ENCODE assay signal across 1 cellular context in genomic region chr2:72859831-72860262, GRCh38.
TF ChIP-seq lines count a peak whose summit lies in the region.

No MANE protein-coding gene starts in this region.

TF ChIP-seq in SK-N-SH treated with all-trans-retinoic acid at 6 μM for 48 hours, 23 proteins besides CTCF, POLR2A, EP300 and RAD21 (continued from another document):
- TF ChIP-seq, protein P1, sequence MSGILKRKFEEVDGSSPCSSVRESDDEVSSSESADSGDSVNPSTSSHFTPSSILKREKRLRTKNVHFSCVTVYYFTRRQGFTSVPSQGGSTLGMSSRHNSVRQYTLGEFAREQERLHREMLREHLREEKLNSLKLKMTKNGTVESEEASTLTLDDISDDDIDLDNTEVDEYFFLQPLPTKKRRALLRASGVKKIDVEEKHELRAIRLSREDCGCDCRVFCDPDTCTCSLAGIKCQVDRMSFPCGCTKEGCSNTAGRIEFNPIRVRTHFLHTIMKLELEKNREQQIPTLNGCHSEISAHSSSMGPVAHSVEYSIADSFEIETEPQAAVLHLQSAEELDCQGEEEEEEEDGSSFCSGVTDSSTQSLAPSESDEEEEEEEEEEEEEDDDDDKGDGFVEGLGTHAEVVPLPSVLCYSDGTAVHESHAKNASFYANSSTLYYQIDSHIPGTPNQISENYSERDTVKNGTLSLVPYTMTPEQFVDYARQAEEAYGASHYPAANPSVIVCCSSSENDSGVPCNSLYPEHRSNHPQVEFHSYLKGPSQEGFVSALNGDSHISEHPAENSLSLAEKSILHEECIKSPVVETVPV (CRISPR knock-in tag; IDR thresholded peaks at IDR 0.05), result no peak
- TF ChIP-seq PPARA (CRISPR knock-in tag; IDR thresholded peaks at IDR 0.05; ENCODE audit: borderline replicate concordance) (no peak), TCF4 (CRISPR knock-in tag; IDR thresholded peaks at IDR 0.05; ENCODE audit: borderline replicate concordance) (no peak), ZC3H10 (CRISPR knock-in tag; IDR thresholded peaks at IDR 0.05) (no peak)
- TF ChIP-seq, protein P2, sequence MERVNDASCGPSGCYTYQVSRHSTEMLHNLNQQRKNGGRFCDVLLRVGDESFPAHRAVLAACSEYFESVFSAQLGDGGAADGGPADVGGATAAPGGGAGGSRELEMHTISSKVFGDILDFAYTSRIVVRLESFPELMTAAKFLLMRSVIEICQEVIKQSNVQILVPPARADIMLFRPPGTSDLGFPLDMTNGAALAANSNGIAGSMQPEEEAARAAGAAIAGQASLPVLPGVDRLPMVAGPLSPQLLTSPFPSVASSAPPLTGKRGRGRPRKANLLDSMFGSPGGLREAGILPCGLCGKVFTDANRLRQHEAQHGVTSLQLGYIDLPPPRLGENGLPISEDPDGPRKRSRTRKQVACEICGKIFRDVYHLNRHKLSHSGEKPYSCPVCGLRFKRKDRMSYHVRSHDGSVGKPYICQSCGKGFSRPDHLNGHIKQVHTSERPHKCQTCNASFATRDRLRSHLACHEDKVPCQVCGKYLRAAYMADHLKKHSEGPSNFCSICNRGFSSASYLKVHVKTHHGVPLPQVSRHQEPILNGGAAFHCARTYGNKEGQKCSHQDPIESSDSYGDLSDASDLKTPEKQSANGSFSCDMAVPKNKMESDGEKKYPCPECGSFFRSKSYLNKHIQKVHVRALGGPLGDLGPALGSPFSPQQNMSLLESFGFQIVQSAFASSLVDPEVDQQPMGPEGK (CRISPR knock-in tag; IDR thresholded peaks at IDR 0.05; ENCODE audit: borderline replicate concordance), result no peak
